Comparison of ENCODE assay signal across 30 cellular contexts in the genomic region with DNA sequence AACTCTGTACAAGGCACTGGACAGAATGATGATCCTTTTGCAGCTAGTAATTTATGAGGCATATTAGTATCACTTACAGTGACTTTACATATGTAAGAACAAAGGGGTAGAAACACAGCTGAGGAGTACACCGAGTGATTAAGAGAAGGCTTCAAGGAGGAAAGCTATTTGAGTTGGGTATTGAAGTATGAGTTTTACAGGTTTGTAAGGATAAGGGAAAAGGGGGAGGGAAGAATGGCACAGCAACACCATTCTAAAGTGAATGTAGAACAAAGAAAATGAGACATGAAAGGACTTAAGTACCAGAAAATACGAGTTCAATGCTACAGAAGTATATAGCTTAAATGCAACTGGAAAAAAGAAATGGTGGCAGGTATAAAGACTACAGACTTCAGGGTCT.
"Had no signal": no experiment of that assay in that cellular context is flagged by ENCODE, and none has a peak within 500 bp of the region (broad histone marks: within the 10 kb centered on the region; RNA-seq: fewer than 3 reads in every experiment).

No MANE protein-coding gene starts in this region.

- H3K36me3 Mint-ChIP-seq: WTC11 had no signal

- DNase-seq: activated CD4-positive, alpha-beta T cell treated with anti-CD3 and anti-CD28 coated beads for 1 hour; activated CD4-positive, alpha-beta T cell treated with anti-CD3 and anti-CD28 coated beads, Interleukin-2, amount 10 ng/mL, durations not matched to agents 24 days and 14 days; activated CD4-positive, alpha-beta T cell treated with anti-CD3 and anti-CD28 coated beads, Interleukin-2, amount 50 U/mL, for 48 hours; activated CD8-positive, alpha-beta memory T cell treated with anti-CD3 and anti-CD28 coated beads for 24 hours; activated effector memory CD4-positive, alpha-beta T cell treated with anti-CD3 and anti-CD28 coated beads, Interleukin-2, amount 50 U/mL, for 16 hours; activated naive CD4-positive, alpha-beta T cell treated with Interleukin-2 at 50 U/mL for 16 hours; activated naive CD8-positive, alpha-beta T cell treated with anti-CD3 and anti-CD28 coated beads, Interleukin-2, amount 50 U/mL, for 24 hours; activated T-cell treated with anti-CD3 and anti-CD28 coated beads, Interleukin-2, amount 50 U/mL, for 4 hours; amniotic stem cell; body of pancreas; Kasumi-1; NCI-H1092; NCI-H1417 treated with DMSO at 0.1 percent for 48 hours; NCI-H1694; NCI-H2029; NCI-H2107; NCI-H2171 treated with DMSO at 0.1 percent for 48 hours; NCI-H226; NCI-H510A; NCI-H69; NK-92 treated with Interleukin-12 subunit alpha and Interleukin-12 subunit beta, amount 100 ng/mL, for 24 hours; PC-3; SIG-M5; T-helper 17 cell; T-helper 9 cell had no signal

- H3K9me3 Mint-ChIP-seq: activated CD4-positive, alpha-beta T cell treated with anti-CD3 and anti-CD28 coated beads, Interleukin-2, amount 10 ng/mL, durations not matched to agents 24 days and 14 days; activated naive CD4-positive, alpha-beta T cell treated with anti-CD3 and anti-CD28 coated beads, Interleukin-2, amount 50 U/mL, for 72 hours; activated naive CD8-positive, alpha-beta T cell treated with anti-CD3 and anti-CD28 coated beads, Interleukin-2, amount 50 U/mL, for 24 hours; activated T-cell treated with anti-CD3 and anti-CD28 coated beads, Interleukin-2, amount 50 U/mL, for 4 hours; central memory CD8-positive, alpha-beta T cell; WTC11 had no signal

- H3K4me3 ChIP-seq: ascending aorta, body of pancreas had no signal

- H3K27ac Mint-ChIP-seq: activated CD4-positive, alpha-beta T cell treated with anti-CD3 and anti-CD28 coated beads, Interleukin-2, amount 10 ng/mL, durations not matched to agents 24 days and 14 days; activated naive CD4-positive, alpha-beta T cell treated with anti-CD3 and anti-CD28 coated beads, Interleukin-2, amount 50 U/mL, for 72 hours; activated naive CD8-positive, alpha-beta T cell treated with anti-CD3 and anti-CD28 coated beads, Interleukin-2, amount 50 U/mL, for 24 hours; T-helper 17 cell; WTC11 had no signal

- H3K36me3 ChIP-seq: ascending aorta had no signal

- ATAC-seq: activated naive CD4-positive, alpha-beta T cell treated with anti-CD3 and anti-CD28 coated beads, Interleukin-2, amount 50 U/mL, for 72 hours; activated naive CD8-positive, alpha-beta T cell treated with anti-CD3 and anti-CD28 coated beads, Interleukin-2, amount 50 U/mL, for 24 hours; activated T-cell treated with anti-CD3 and anti-CD28 coated beads, Interleukin-2, amount 50 U/mL, for 4 hours; body of pancreas; PC-3; T-helper 17 cell; WTC11 had no signal

- H3K9me3 ChIP-seq: ascending aorta, body of pancreas had no signal

- H3K27ac ChIP-seq: ascending aorta, body of pancreas had no signal

- H3K27me3 Mint-ChIP-seq: activated CD4-positive, alpha-beta T cell treated with anti-CD3 and anti-CD28 coated beads, Interleukin-2, amount 10 ng/mL, durations not matched to agents 24 days and 14 days; activated naive CD8-positive, alpha-beta T cell treated with anti-CD3 and anti-CD28 coated beads, Interleukin-2, amount 50 U/mL, for 24 hours; central memory CD8-positive, alpha-beta T cell; T-helper 17 cell had no signal

- H3K27me3 ChIP-seq: ascending aorta, body of pancreas had no signal

- FAIRE-seq: bronchial epithelial cell had no signal

- H3K4me3 Mint-ChIP-seq: activated CD4-positive, alpha-beta T cell treated with anti-CD3 and anti-CD28 coated beads, Interleukin-2, amount 10 ng/mL, durations not matched to agents 24 days and 14 days; activated naive CD8-positive, alpha-beta T cell treated with anti-CD3 and anti-CD28 coated beads, Interleukin-2, amount 50 U/mL, for 24 hours; activated T-cell treated with anti-CD3 and anti-CD28 coated beads, Interleukin-2, amount 50 U/mL, for 4 hours; central memory CD8-positive, alpha-beta T cell; T-helper 17 cell; WTC11 had no signal
